ENCODE assay signal across 13 cellular contexts in the genomic region with DNA sequence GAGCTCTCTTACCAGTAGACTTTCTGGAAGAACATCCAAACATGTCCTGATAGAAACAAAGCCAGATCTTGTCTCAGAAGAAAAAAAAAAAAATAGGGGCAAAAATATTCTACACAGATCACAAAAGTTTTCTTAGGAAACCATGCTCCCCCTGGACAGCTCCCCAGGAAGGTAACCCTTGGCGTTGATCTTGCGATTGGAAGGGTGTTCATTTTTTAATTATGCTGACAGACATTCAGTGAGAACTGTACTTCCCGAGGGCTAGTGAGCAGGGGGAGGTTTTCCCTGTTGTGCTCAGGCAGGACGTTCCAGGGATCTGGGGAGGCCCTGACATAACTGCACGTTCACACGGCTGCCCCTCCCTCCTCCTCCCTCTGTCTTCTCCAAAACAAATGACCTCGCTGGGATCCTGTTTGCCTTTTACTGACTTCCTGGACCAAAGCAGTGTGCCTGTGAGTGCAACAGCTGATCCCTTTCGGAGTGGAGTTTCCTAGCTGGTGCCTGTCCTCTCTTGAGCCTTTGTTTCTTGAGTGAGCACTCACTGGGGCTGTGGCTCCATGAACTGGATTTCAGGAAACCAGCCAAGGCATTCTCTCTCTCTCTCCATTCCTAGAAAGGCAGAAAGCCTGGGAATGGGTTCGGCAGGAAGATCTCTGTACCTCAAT. TPM values are rescaled to one million over a fixed set of nuclear protein-coding genes. Genes with fewer than 3 reads are reported as not detected.
DNase-seq lines count a peak whose midpoint lies in the region; ATAC-seq and TF ChIP-seq lines count a peak whose summit lies in the region.
"Had no signal": no experiment of that assay in that cellular context is flagged by ENCODE, and none has a peak within 500 bp of the region (broad histone marks: within the 10 kb centered on the region; RNA-seq: fewer than 3 reads in every experiment).

No MANE protein-coding gene starts in this region.

- H3K27ac ChIP-seq in fibroblast of lung (ENCODE audit: insufficient read depth, low read length) (no peak overlapping the region), mesodermal cell (ENCODE audit: low read depth, low read length, severe bottlenecking) (peak overlapping the region; percentile 39), suprapubic skin (peak overlapping the region; percentile 29), OCI-LY7 (ENCODE audit: low read depth, low read length, poor library complexity, severe bottlenecking) (no peak overlapping the region)
- H3K27ac ChIP-seq: epithelial cell of prostate, KMS-11 had no signal

- CTCF ChIA-PET in OCI-LY7 (lab: Charles Lee; ENCODE audit: unreplicated experiment): no interaction called here

- H2AFZ ChIP-seq in fibroblast of lung (ENCODE audit: low read length) (peak overlapping the region; percentile 63), OCI-LY7 (ENCODE audit: low read length) (no peak overlapping the region)

- H3K4me2 ChIP-seq in fibroblast of lung (ENCODE audit: extremely low read depth, insufficient read depth, low read length): peak overlapping the region; percentile 23
- H3K4me2 ChIP-seq in OCI-LY7 (ENCODE audit: low read length): no peak overlapping the region
- H3K4me2 ChIP-seq: KMS-11 had no signal

- no TSS peak for BruUV-seq in OCI-LY7 (replicated peaks; lab: Mats Ljungman, UMichigan)

- POLR2A ChIA-PET in OCI-LY7 (lab: Charles Lee): no interaction called here

- H3K27me3 ChIP-seq in fibroblast of lung (ENCODE audit: control insufficient read depth, insufficient read depth, low read length) (no peaks in the 10 kb centered on the region), suprapubic skin (no peaks in the 10 kb centered on the region)

- WGBS in mesodermal cell (ENCODE audit: insufficient coverage in 2 of 2), 2 experiments: 76 to 93% methylated on average over 2 to 7 of the region's 9 CpGs
- 33% methylated on average over 9 of the region's 9 CpGs for WGBS in suprapubic skin

- H3K4me1 ChIP-seq in fibroblast of lung (ENCODE audit: control insufficient read depth, extremely low read depth, insufficient read depth, low read length) (peaks cover 4% of the 10 kb centered on the region), mesodermal cell (ENCODE audit: control insufficient read depth, insufficient read depth, low read length, poor library complexity, severe bottlenecking) (peaks cover 8% of the 10 kb centered on the region), suprapubic skin (peaks cover 8% of the 10 kb centered on the region), OCI-LY7 (ENCODE audit: insufficient read depth, low read length, poor library complexity, severe bottlenecking) (no peaks in the 10 kb centered on the region)

- no peaks in the 10 kb centered on the region for H3K79me2 ChIP-seq in fibroblast of lung (ENCODE audit: control insufficient read depth, insufficient read depth, low read length)
- no peaks in the 10 kb centered on the region for H3K79me2 ChIP-seq in OCI-LY7 (ENCODE audit: insufficient read depth, low read depth, low read length)

- TF ChIP-seq CTCF in fibroblast of lung (conservative IDR thresholded peaks at IDR 0.05 in 1 of 2, IDR thresholded peaks at IDR 0.05 in 1 of 2; ENCODE audit: low read depth in 1 of 2, low read length in 2 of 2) (no peak), suprapubic skin (IDR thresholded peaks at IDR 0.05) (no peak), OCI-LY7 (conservative IDR thresholded peaks at IDR 0.05; ENCODE audit: low read length) (no peak)

- H3K9me2 ChIP-seq in OCI-LY7 (ENCODE audit: insufficient read depth, low read length): no peaks in the 10 kb centered on the region

- intact Hi-C loops in OCI-LY7 (cut with micrococcal nuclease; ENCODE audit: unreplicated experiment): no loop called here

- H3K4me3 ChIP-seq in fibroblast of lung (replicated peaks in 1 of 4; ENCODE audit: control extremely low read depth in 1 of 4, insufficient read depth in 1 of 4, low read depth in 3 of 4, low read length in 4 of 4) (no peak overlapping the region), mesodermal cell (ENCODE audit: extremely low read depth, insufficient read depth, low read length, poor library complexity, severe bottlenecking) (no peak overlapping the region), suprapubic skin (no peak overlapping the region), OCI-LY7 (ENCODE audit: low read depth, low read length, poor library complexity, severe bottlenecking) (no peak overlapping the region)

- DNase-seq in NCI-H774 (lab: John Stamatoyannopoulos, UW) (peak; percentile 23), fibroblast of lung (ENCODE audit: low read depth in 2 of 2) (peak; percentile 42 to 55), suprapubic skin (ENCODE audit: low spot score in 2 of 2) (no peak), nucleus accumbens (lab: John Stamatoyannopoulos, UW) (no peak), OCI-LY7 (ENCODE audit: low spot score) (no peak), kidney glomerular epithelial cell (lab: John Stamatoyannopoulos, UW) (no peak)
- DNase-seq: activated B cell treated with CpG ODN at 0.5 μM for 24 hours; activated naive CD4-positive, alpha-beta T cell treated with anti-CD3 and anti-CD28 coated beads, Interleukin-2, amount 10 ng/mL, durations not matched to agents 7 days and 5 days; naive B cell had no signal

- H3K36me3 ChIP-seq in fibroblast of lung (ENCODE audit: control insufficient read depth, insufficient read depth, low read length) (no peaks in the 10 kb centered on the region), mesodermal cell (ENCODE audit: control insufficient read depth, insufficient read depth, low read length) (no peaks in the 10 kb centered on the region), suprapubic skin (no peaks in the 10 kb centered on the region), OCI-LY7 (ENCODE audit: insufficient read depth, low read length) (no peaks in the 10 kb centered on the region)

- no peak for TF ChIP-seq EP300 in suprapubic skin (IDR thresholded peaks at IDR 0.05)

- no peak for TF ChIP-seq POLR2A in suprapubic skin (IDR thresholded peaks at IDR 0.05)

- H4K20me1 ChIP-seq in fibroblast of lung (ENCODE audit: control insufficient read depth, extremely low read depth, insufficient read depth, low read length): no peaks in the 10 kb centered on the region
- no peaks in the 10 kb centered on the region for H4K20me1 ChIP-seq in OCI-LY7 (ENCODE audit: insufficient read depth, low read length)

- ATAC-seq in GM18870 (IDR thresholded peaks at IDR 0.05; ENCODE audit: unreplicated experiment): no peak

- no peak overlapping the region for H3K9ac ChIP-seq in fibroblast of lung (ENCODE audit: insufficient read depth, low read length)
- H3K9ac ChIP-seq: KMS-11 had no signal

- H3K9me3 ChIP-seq in fibroblast of lung (ENCODE audit: control insufficient read depth, insufficient read depth, low read depth, low read length) (no peaks in the 10 kb centered on the region), mesodermal cell (ENCODE audit: control insufficient read depth, low read length) (no peaks in the 10 kb centered on the region), suprapubic skin (no peaks in the 10 kb centered on the region), OCI-LY7 (ENCODE audit: low read length) (no peaks in the 10 kb centered on the region)

RNA-seq across cellular contexts. Expression of gene MARCKS, which starts 46.7 kb away (rescaled TPM):
- total RNA-seq in fibroblast of lung: 81.7 and 103 TPM in 2 replicates
- 115 and 121 TPM in 2 replicates for polyA plus RNA-seq in fibroblast of lung
- polyA plus RNA-seq in fibroblast of lung (2012): 112 and 129 TPM in 2 replicates
- 6.3 and 8.8 TPM in 2 replicates for polyA minus RNA-seq in fibroblast of lung (ENCODE audit: low replicate concordance)
- polyA plus RNA-seq in mesodermal cell (2013, experiment 1 of 2): 144 TPM
- 145 TPM for polyA plus RNA-seq in mesodermal cell (2013, experiment 2 of 2)
- total RNA-seq in suprapubic skin: 10 to 100 TPM; 49.3 to 57.1 (median 54.6) TPM
- total RNA-seq in OCI-LY7 (2014; rRNA removed; shearing (Covaris generic)): 0.03 TPM in 1 of 2 replicates, not detected in the other
- 3.9 TPM in 2 replicates for total RNA-seq in OCI-LY7 (2022)

Comparison
In these comparisons a context has a peak if more than half of its experiments do, and no peak if none do; other contexts are left out.
1. DNase-seq: peak in NCI-H774 (single experiment) and fibroblast of lung (2 of 2); none in suprapubic skin (0 of 2), nucleus accumbens (0 of 56), OCI-LY7 (single experiment) and kidney glomerular epithelial cell (single experiment).
2. H3K27ac ChIP-seq: peak in mesodermal cell (single experiment) and suprapubic skin (single experiment); none in fibroblast of lung (single experiment) and OCI-LY7 (single experiment).
3. RNA of gene MARCKS, which starts 46.7 kb away (total RNA-seq): 81.7 to 103 TPM in fibroblast of lung and 49.3 to 57.1 TPM in suprapubic skin; 0.03 to 3.9 TPM in OCI-LY7; every median in the first group is over 10 times any median in the second.